Comparison of ENCODE assay signal across 8 cellular contexts in the genomic region with DNA sequence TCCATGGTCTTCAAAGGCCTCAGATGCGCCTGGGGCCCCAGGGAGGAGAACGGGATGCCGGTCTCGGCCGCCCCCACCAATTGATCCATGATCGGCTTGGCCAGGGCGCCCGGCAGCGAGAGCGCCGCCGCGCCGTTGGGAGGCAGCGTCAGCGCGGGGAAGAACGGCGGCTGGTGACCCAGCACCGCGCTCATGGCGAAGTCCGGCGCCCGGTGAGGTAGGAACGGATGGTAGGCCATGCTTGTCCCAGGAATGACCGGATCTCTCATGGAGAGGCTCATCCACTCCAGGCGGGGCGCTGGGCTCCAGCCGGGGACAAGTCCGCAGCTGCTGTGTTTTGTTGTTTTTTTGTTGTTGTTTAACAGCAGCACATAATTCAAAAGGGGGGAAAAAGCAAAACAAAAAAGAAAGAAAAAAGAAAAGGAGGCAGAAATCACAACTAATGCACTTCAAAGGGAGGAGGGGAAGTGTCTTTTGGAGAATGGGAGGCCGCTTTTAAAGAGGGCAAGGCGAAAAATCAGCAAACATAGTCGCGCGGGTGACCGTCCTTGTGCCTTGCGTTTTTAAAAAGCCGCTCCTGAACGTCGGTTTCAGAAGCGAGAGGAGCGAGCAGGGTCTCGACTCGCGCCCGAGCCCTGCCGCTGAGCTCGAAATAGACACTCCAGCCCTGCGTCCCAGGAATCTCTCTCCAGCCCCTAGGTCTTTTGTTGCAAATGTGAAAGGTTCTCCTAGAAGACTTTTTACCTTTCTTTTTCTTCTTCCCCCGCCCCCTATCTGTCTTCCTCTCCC. TPM values are rescaled to one million over a fixed set of nuclear protein-coding genes. Genes with fewer than 3 reads are reported as not detected.
DNase-seq lines count a peak whose midpoint lies in the region; ATAC-seq and TF ChIP-seq lines count a peak whose summit lies in the region.

No MANE protein-coding gene starts in this region.

- H3K27ac ChIP-seq in parathyroid adenoma = peak overlapping the region; percentile 36

- H3K4me1 ChIP-seq in parathyroid adenoma = no peaks in the 10 kb centered on the region

- no peaks in the 10 kb centered on the region for H3K79me2 ChIP-seq in parathyroid adenoma

- H3K36me3 ChIP-seq in parathyroid adenoma (ENCODE audit: control insufficient read depth, insufficient read depth, low read length) = no peaks in the 10 kb centered on the region

- DNase-seq in HCEC 1CT = peak; percentile 59
- DNase-seq in fibroblast of villous mesenchyme (ENCODE audit: low read depth) = peak; percentile 31
- DNase-seq in G401 (ENCODE audit: low spot score) = no peak
- DNase-seq in iPS-NIHi7 (ENCODE audit: extremely low spot score) = no peak
- DNase-seq in glomerular visceral epithelial cell (ENCODE audit: extremely low spot score) = no peak
- DNase-seq in activated CD4-positive, alpha-beta T cell treated with anti-CD3 and anti-CD28 coated beads, Interleukin-2, amount 50 U/mL, for 4 hours = no peak

- TF ChIP-seq CTCF in fibroblast of villous mesenchyme (IDR thresholded peaks at IDR 0.05; ENCODE audit: insufficient read depth, low read depth, low read length) (no peak), parathyroid adenoma (IDR thresholded peaks at IDR 0.05) (no peak)

- peak; percentile 3 for ATAC-seq in SK-N-SH treated with all-trans-retinoic acid at 6 μM for 48 hours

- peak overlapping the region; percentile 88 for H3K4me3 ChIP-seq in fibroblast of villous mesenchyme (ENCODE audit: low read depth, low read length)
- H3K4me3 ChIP-seq in parathyroid adenoma (ENCODE audit: low read depth, low read length) = peak overlapping the region; percentile 51

- H3K9me3 ChIP-seq in parathyroid adenoma (ENCODE audit: control insufficient read depth, low read length) = no peaks in the 10 kb centered on the region

- no peak overlapping the region for H3K9ac ChIP-seq in parathyroid adenoma

- in situ Hi-C loops in G401 (cut with HindIII; ENCODE audit: low sequenced_read_pairs) = no loop called here

- peaks cover 21% of the 10 kb centered on the region for H3K27me3 ChIP-seq in parathyroid adenoma (ENCODE audit: control insufficient read depth, insufficient read depth, low read length)

- peak overlapping the region; percentile 31 for H2AFZ ChIP-seq in parathyroid adenoma

- peak overlapping the region; percentile 40 for H3K4me2 ChIP-seq in parathyroid adenoma (ENCODE audit: low read length)

TF ChIP-seq in SK-N-SH treated with all-trans-retinoic acid at 6 μM for 48 hours, 23 proteins besides CTCF, POLR2A, EP300 and RAD21:
- TF ChIP-seq TCF4 (CRISPR knock-in tag; IDR thresholded peaks at IDR 0.05; ENCODE audit: borderline replicate concordance) = no peak
- no peak for TF ChIP-seq ESRRG (CRISPR knock-in tag; IDR thresholded peaks at IDR 0.05)
- TF ChIP-seq, protein P1, sequence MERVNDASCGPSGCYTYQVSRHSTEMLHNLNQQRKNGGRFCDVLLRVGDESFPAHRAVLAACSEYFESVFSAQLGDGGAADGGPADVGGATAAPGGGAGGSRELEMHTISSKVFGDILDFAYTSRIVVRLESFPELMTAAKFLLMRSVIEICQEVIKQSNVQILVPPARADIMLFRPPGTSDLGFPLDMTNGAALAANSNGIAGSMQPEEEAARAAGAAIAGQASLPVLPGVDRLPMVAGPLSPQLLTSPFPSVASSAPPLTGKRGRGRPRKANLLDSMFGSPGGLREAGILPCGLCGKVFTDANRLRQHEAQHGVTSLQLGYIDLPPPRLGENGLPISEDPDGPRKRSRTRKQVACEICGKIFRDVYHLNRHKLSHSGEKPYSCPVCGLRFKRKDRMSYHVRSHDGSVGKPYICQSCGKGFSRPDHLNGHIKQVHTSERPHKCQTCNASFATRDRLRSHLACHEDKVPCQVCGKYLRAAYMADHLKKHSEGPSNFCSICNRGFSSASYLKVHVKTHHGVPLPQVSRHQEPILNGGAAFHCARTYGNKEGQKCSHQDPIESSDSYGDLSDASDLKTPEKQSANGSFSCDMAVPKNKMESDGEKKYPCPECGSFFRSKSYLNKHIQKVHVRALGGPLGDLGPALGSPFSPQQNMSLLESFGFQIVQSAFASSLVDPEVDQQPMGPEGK (CRISPR knock-in tag; IDR thresholded peaks at IDR 0.05; ENCODE audit: borderline replicate concordance) = no peak
- TF ChIP-seq, protein P2, sequence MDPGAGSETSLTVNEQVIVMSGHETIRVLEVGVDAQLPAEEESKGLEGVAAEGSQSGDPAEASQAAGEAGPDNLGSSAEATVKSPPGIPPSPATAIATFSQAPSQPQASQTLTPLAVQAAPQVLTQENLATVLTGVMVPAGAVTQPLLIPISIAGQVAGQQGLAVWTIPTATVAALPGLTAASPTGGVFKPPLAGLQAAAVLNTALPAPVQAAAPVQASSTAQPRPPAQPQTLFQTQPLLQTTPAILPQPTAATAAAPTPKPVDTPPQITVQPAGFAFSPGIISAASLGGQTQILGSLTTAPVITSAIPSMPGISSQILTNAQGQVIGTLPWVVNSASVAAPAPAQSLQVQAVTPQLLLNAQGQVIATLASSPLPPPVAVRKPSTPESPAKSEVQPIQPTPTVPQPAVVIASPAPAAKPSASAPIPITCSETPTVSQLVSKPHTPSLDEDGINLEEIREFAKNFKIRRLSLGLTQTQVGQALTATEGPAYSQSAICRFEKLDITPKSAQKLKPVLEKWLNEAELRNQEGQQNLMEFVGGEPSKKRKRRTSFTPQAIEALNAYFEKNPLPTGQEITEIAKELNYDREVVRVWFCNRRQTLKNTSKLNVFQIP (CRISPR knock-in tag; IDR thresholded peaks at IDR 0.05; ENCODE audit: borderline replicate concordance, low read depth) = no peak
- TF ChIP-seq, protein P3, sequence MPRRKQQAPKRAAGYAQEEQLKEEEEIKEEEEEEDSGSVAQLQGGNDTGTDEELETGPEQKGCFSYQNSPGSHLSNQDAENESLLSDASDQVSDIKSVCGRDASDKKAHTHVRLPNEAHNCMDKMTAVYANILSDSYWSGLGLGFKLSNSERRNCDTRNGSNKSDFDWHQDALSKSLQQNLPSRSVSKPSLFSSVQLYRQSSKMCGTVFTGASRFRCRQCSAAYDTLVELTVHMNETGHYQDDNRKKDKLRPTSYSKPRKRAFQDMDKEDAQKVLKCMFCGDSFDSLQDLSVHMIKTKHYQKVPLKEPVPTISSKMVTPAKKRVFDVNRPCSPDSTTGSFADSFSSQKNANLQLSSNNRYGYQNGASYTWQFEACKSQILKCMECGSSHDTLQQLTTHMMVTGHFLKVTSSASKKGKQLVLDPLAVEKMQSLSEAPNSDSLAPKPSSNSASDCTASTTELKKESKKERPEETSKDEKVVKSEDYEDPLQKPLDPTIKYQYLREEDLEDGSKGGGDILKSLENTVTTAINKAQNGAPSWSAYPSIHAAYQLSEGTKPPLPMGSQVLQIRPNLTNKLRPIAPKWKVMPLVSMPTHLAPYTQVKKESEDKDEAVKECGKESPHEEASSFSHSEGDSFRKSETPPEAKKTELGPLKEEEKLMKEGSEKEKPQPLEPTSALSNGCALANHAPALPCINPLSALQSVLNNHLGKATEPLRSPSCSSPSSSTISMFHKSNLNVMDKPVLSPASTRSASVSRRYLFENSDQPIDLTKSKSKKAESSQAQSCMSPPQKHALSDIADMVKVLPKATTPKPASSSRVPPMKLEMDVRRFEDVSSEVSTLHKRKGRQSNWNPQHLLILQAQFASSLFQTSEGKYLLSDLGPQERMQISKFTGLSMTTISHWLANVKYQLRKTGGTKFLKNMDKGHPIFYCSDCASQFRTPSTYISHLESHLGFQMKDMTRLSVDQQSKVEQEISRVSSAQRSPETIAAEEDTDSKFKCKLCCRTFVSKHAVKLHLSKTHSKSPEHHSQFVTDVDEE (CRISPR knock-in tag; IDR thresholded peaks at IDR 0.05) = no peak
- TF ChIP-seq PPARA (CRISPR knock-in tag; IDR thresholded peaks at IDR 0.05; ENCODE audit: borderline replicate concordance) = no peak
- no peak for TF ChIP-seq CSDC2 (CRISPR knock-in tag; IDR thresholded peaks at IDR 0.05)
- no peak for TF ChIP-seq ARNTL (CRISPR knock-in tag; IDR thresholded peaks at IDR 0.05; ENCODE audit: borderline replicate concordance, low read depth)
- TF ChIP-seq, protein P4, sequence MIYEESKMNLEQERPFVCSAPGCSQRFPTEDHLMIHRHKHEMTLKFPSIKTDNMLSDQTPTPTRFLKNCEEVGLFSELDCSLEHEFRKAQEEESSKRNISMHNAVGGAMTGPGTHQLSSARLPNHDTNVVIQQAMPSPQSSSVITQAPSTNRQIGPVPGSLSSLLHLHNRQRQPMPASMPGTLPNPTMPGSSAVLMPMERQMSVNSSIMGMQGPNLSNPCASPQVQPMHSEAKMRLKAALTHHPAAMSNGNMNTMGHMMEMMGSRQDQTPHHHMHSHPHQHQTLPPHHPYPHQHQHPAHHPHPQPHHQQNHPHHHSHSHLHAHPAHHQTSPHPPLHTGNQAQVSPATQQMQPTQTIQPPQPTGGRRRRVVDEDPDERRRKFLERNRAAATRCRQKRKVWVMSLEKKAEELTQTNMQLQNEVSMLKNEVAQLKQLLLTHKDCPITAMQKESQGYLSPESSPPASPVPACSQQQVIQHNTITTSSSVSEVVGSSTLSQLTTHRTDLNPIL (CRISPR knock-in tag; IDR thresholded peaks at IDR 0.05; ENCODE audit: low read depth) = no peak
- no peak for TF ChIP-seq RARB (CRISPR knock-in tag; IDR thresholded peaks at IDR 0.05)
- no peak for TF ChIP-seq ZFP30 (CRISPR knock-in tag; IDR thresholded peaks at IDR 0.05)
- TF ChIP-seq ZC3H10 (CRISPR knock-in tag; IDR thresholded peaks at IDR 0.05) = no peak
- TF ChIP-seq ZNF70 (CRISPR knock-in tag; IDR thresholded peaks at IDR 0.05) = no peak
- no peak for TF ChIP-seq ZNF565 (CRISPR knock-in tag; conservative IDR thresholded peaks at IDR 0.05; ENCODE audit: low read depth)

RNA-seq across cellular contexts. Expression of a gene that starts 0.9 kb away (rescaled TPM):
- total RNA-seq in fibroblast of villous mesenchyme = 109 and 114 TPM in 2 replicates
- total RNA-seq in G401 (2014; rRNA removed; shearing (Covaris generic)) = not detected in 2 replicates

Comparison
In these comparisons a context has a peak if more than half of its experiments do, and no peak if none do; other contexts are left out.
1. DNase-seq: peak in HCEC 1CT (single experiment) and fibroblast of villous mesenchyme (single experiment); none in G401 (single experiment), iPS-NIHi7 (single experiment), glomerular visceral epithelial cell (single experiment) and activated CD4-positive, alpha-beta T cell treated with anti-CD3 and anti-CD28 coated beads, Interleukin-2, amount 50 U/mL, for 4 hours (0 of 2).
2. RNA of a gene that starts 0.9 kb away (total RNA-seq): 109 to 114 TPM in fibroblast of villous mesenchyme; not detected in G401; every median in the first group is over 100 times any median in the second.